Comparison of ENCODE assay signal across 8 cellular contexts in the genomic region with DNA sequence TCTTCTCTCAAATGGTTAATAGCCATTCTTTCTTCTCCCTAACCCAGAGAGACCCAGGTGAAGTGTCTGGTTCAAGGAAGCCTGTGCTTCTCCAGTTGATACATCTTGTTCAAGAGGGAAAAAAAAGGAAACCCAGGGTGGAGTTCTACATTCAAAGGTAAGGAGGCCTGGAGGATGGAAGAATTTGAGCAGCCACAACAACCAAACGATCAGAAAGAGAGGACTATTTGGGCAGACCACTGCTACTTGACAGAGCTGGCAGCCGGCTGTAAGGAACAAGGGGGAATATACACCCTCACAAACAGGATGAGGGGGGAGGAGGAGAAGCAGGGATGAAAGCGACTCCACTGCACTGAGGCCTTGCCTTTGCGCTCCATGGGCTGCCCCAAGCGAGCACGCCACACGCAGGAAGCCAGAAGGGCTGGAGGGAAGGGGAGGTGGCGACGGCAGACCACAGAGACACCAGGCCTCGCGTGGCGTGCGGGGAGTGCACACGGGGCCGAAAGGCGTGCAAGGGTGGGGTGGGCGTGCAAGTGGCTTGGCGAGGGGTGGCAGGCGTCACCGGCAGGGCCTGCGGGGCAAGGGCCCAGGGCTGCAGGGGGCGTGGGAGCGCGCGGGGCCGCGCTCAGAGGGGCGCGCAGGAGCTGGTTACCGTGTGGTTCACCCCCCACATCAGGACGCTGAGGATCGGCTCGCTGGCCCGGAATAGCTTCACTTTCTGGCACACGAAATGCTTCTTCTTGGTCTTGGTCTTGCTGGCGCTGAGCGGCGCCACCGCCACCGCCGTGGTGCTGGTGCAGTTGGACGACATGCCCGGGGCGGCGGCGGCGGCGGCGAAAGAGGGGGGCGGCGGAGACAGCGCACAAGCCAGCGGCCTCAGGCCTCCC. TPM values are rescaled to one million over a fixed set of nuclear protein-coding genes. Genes with fewer than 3 reads are reported as not detected.
A peak's percentile ranks its signal among the peaks of the same experiment; 100 is the strongest.
DNase-seq lines count a peak whose midpoint lies in the region; ATAC-seq and TF ChIP-seq lines count a peak whose summit lies in the region.

No MANE protein-coding gene starts in this region.

- WGBS in thyroid gland, 2 donors = 1 to 2% methylated on average over 27 to 36 of the region's 53 CpGs

- peak; percentile 22 for ATAC-seq in GM18517 (IDR thresholded peaks at IDR 0.05; ENCODE audit: unreplicated experiment)
- ATAC-seq in HG03095 (IDR thresholded peaks at IDR 0.05; ENCODE audit: unreplicated experiment) = peak; percentile 15

- H3K36me3 ChIP-seq in ACC112 (ENCODE audit: insufficient read depth, low read length) (peaks cover 3% of the 10 kb centered on the region), PC-9 (ENCODE audit: low read depth) (peaks cover 26% of the 10 kb centered on the region; the same call in 1 of the 2 replicates), thyroid gland (peaks cover 24 to 25% of the 10 kb centered on the region in 2 donors)

- H4K20me1 ChIP-seq in PC-9 (ENCODE audit: insufficient read depth) = peaks cover 19% of the 10 kb centered on the region

- H3K9me3 ChIP-seq in PC-9 (ENCODE audit: insufficient read depth, low read depth) (no peaks in the 10 kb centered on the region), thyroid gland (no peaks in the 10 kb centered on the region)

- TF ChIP-seq CTCF in PC-9 (conservative IDR thresholded peaks at IDR 0.05) = no peak
- TF ChIP-seq CTCF in thyroid gland (IDR thresholded peaks at IDR 0.05) = no peak

- H3K27me3 ChIP-seq in ACC112 (ENCODE audit: insufficient read depth, low read length) (no peaks in the 10 kb centered on the region), PC-9 (ENCODE audit: insufficient read depth, low read depth) (no peaks in the 10 kb centered on the region), thyroid gland (no peaks in the 10 kb centered on the region)

- H3K9me2 ChIP-seq in PC-9 (ENCODE audit: insufficient read depth) = no peaks in the 10 kb centered on the region

- intact Hi-C loops in PC-9 (cut with micrococcal nuclease; ENCODE audit: unreplicated experiment) (loop anchor here (5.0 kb wide), 1 partner anchor 47 kb away; the partner anchor contains the start of gene PSMB3), thyroid gland (cut with DNase I) (no loop called here)

- DNase-seq in PC-9 (peak in 1 of 2 experiments; percentile 11), activated gamma-delta T cell treated with Interleukin-2 at 50 U/mL for 16 hours (peak; percentile 51), germinal center (ENCODE audit: low spot score) (peak; percentile 70), occipital lobe (lab: John Stamatoyannopoulos, UW) (peak; percentile 31), thyroid gland (peak; percentile 46 to 50)

- peaks cover 34% of the 10 kb centered on the region for H3F3A ChIP-seq in PC-9 (ENCODE audit: insufficient read depth, low read depth)

- H2AFZ ChIP-seq in ACC112 (ENCODE audit: low read length, unreplicated experiment) = peak overlapping the region; percentile 42
- peak overlapping the region; percentile 63 for H2AFZ ChIP-seq in PC-9

- POLR2A ChIA-PET in PC-9 (lab: Charles Lee; ENCODE audit: unreplicated experiment) = interaction anchor here (0.6 to 0.7 kb wide), 2 partner anchors 8 to 347 kb away, joined by 4 to 13 read pairs; no protein-coding TSS in a partner anchor

- no TSS peak for BruUV-seq in PC-9 (replicated peaks; lab: Mats Ljungman, UMichigan)

- peak overlapping the region; percentile 81 for H3K4me2 ChIP-seq in PC-9

- no peak for TF ChIP-seq POLR2A in thyroid gland (IDR thresholded peaks at IDR 0.05)

- H3K4me3 ChIP-seq in ACC112 (ENCODE audit: low read depth, low read length) (peak overlapping the region; percentile 86), PC-9 (peak overlapping the region; percentile 92), thyroid gland (replicated peaks in 1 of 3) (peak overlapping the region; percentile 59 to 73 (median 69))

- CTCF ChIA-PET in PC-9 (lab: Charles Lee) = no interaction called here

- H3K27ac ChIP-seq in ACC112 (ENCODE audit: low read depth, low read length) = peak overlapping the region; percentile 58
- H3K27ac ChIP-seq in PC-9 = 0 out of 2 replicates have a peak overlapping the region, but pooled peaks have one; percentile 44
- H3K27ac ChIP-seq in thyroid gland = peak overlapping the region; percentile 98 to 100 (median 99)

- H3K4me1 ChIP-seq in ACC112 (ENCODE audit: control insufficient read depth, insufficient read depth, low read length, unreplicated experiment) = peaks cover 20% of the 10 kb centered on the region
- H3K4me1 ChIP-seq in PC-9 (replicated peaks; ENCODE audit: insufficient read depth) = peaks cover 23% of the 10 kb centered on the region
- peaks cover 12 to 16% of the 10 kb centered on the region in 2 donors for H3K4me1 ChIP-seq in thyroid gland

- H3K79me2 ChIP-seq in ACC112 (ENCODE audit: control insufficient read depth, insufficient read depth, low read length, unreplicated experiment) (peaks cover 42% of the 10 kb centered on the region), PC-9 (ENCODE audit: low read depth) (peaks cover 49% of the 10 kb centered on the region)

RNA-seq across cellular contexts. Expression of gene PIP4K2B, which starts 0.5 kb away (rescaled TPM):
- 40.6 and 47.4 TPM in 2 replicates for total RNA-seq in PC-9 (2021)
- 166 TPM for total RNA-seq in occipital lobe
- 10 to 100 TPM; 40.8 to 48.6 (median 43.8) TPM for total RNA-seq in thyroid gland

RNA-seq across cellular contexts. Expression of gene CWC25, which starts 26.3 kb away (rescaled TPM):
- 13.7 and 13.9 TPM in 2 replicates for total RNA-seq in PC-9 (2021)
- total RNA-seq in occipital lobe = 7.8 TPM
- total RNA-seq in thyroid gland = 10 to 100 TPM; 19.0 to 26.8 (median 22.1) TPM

RNA-seq across cellular contexts. Expression of gene PSMB3, which starts 46.3 kb away (rescaled TPM):
- 262 and 278 TPM in 2 replicates for total RNA-seq in PC-9 (2021)
- 138 TPM for total RNA-seq in occipital lobe
- total RNA-seq in thyroid gland = 100 to 1,000 TPM; 135 to 256 (median 222) TPM

RNA-seq across cellular contexts. Expression of gene PCGF2, which starts 50.7 kb away (rescaled TPM):
- total RNA-seq in PC-9 (2021) (26.9 and 43.3 TPM in 2 replicates), occipital lobe (4.8 TPM), thyroid gland (10 to 100 TPM in 2 of 4 donors, 1 to 10 TPM in 2; 8.5 to 13.5 (median 10.9) TPM)

RNA-seq across cellular contexts. Expression of gene RPL23, which starts 54.7 kb away (rescaled TPM):
- total RNA-seq in PC-9 (2021) (1,146 and 1,262 TPM in 2 replicates), occipital lobe (1,678 TPM), thyroid gland (1,000 to 10,000 TPM; 1,055 to 2,735 (median 1,279) TPM)

Comparison
In these comparisons a context has a peak if more than half of its experiments do, and no peak if none do; other contexts are left out.
1. H3K27ac ChIP-seq: peak in every context shown above with its lines; median percentile 99 in thyroid gland; 58 in ACC112; 44 in PC-9.